ENCODE assay signal across 8 cellular contexts in genomic region chr12:6199531-6200265, GRCh38. TPM values are rescaled to one million over a fixed set of nuclear protein-coding genes. Genes with fewer than 3 reads are reported as not detected.
DNase-seq lines count a peak whose midpoint lies in the region; ATAC-seq, FAIRE-seq and TF ChIP-seq lines count a peak whose summit lies in the region.

No MANE protein-coding gene starts in this region.

- no peak overlapping the region for H3K9ac ChIP-seq in neural cell (ENCODE audit: low read length)

- TF ChIP-seq POLR2A in Peyer's patch (IDR thresholded peaks at IDR 0.05) (no peak), GM12892 (IDR thresholded peaks at IDR 0.05; ENCODE audit: low read depth, low read length) (no peak)

- H2AFZ ChIP-seq in neural cell (ENCODE audit: low read depth, low read length), result no peak overlapping the region

- TF ChIP-seq RAD21 in neural cell (conservative IDR thresholded peaks at IDR 0.05), result no peak

- no peaks in the 10 kb centered on the region for H3K79me2 ChIP-seq in neural cell (replicated peaks; ENCODE audit: insufficient read depth, low read length)

- H3K27ac ChIP-seq in Peyer's patch, result peak overlapping the region; percentile 55 to 97 (median 84)
- H3K27ac ChIP-seq in esophagus (ENCODE audit: low read depth in 2 of 2, low read length in 1 of 2), result peak overlapping the region; percentile 94 to 97
- H3K27ac ChIP-seq in neural cell (ENCODE audit: low read length), result no peak overlapping the region

- FAIRE-seq in GM12892 (lab: Jason Lieb, UNC), result no peak

- WGBS in esophagus, 2 donors, result 4 to 7% methylated on average over 42 of the region's 44 CpGs

- DNase-seq in ELR (ENCODE audit: low read depth), result peak; percentile 48
- peak in 2 of 3 donors; percentile 67 to 73 for DNase-seq in Peyer's patch
- no peak for DNase-seq in NCI-H2081 treated with DMSO at 0.1 percent for 48 hours (lab: John Stamatoyannopoulos, UW)
- no peak for DNase-seq in GM12892 (ENCODE audit: insufficient read length)

- H3K4me1 ChIP-seq in Peyer's patch, result peaks cover 0 to 37% (median 5%) of the 10 kb centered on the region in 4 donors
- H3K4me1 ChIP-seq in esophagus (ENCODE audit: control insufficient read depth in 2 of 2, insufficient read depth in 2 of 2, low read length in 1 of 2), result peaks cover 7 to 29% of the 10 kb centered on the region in 2 donors

- ATAC-seq in GM21737 (IDR thresholded peaks at IDR 0.05; ENCODE audit: unreplicated experiment) (no peak), HG02852 (IDR thresholded peaks at IDR 0.05; ENCODE audit: unreplicated experiment) (no peak)

- H3K9me3 ChIP-seq in Peyer's patch (no peaks in the 10 kb centered on the region), esophagus (ENCODE audit: control insufficient read depth in 2 of 2, insufficient read depth in 1 of 2, low read depth in 1 of 2, low read length in 1 of 2) (no peaks in the 10 kb centered on the region), neural cell (ENCODE audit: low read length) (no peaks in the 10 kb centered on the region)

- H3K27me3 ChIP-seq in Peyer's patch, result no peaks in the 10 kb centered on the region
- H3K27me3 ChIP-seq in esophagus (ENCODE audit: control insufficient read depth in 1 of 2, insufficient read depth in 2 of 2, low read length in 2 of 2), result no peaks in the 10 kb centered on the region
- peaks cover 51% of the 10 kb centered on the region for H3K27me3 ChIP-seq in neural cell (ENCODE audit: insufficient read depth, low read depth, low read length)

- H3K4me2 ChIP-seq in neural cell (ENCODE audit: low read length), result no peak overlapping the region

- H3K36me3 ChIP-seq in Peyer's patch, result no peaks in the 10 kb centered on the region
- peaks cover 0 to 9% of the 10 kb centered on the region in 2 donors for H3K36me3 ChIP-seq in esophagus (ENCODE audit: control insufficient read depth in 2 of 2, insufficient read depth in 2 of 2, low read length in 1 of 2)
- no peaks in the 10 kb centered on the region for H3K36me3 ChIP-seq in neural cell (ENCODE audit: insufficient read depth, low read length)

- no peaks in the 10 kb centered on the region for H4K20me1 ChIP-seq in neural cell (ENCODE audit: insufficient read depth)

- no peaks in the 10 kb centered on the region for H3F3A ChIP-seq in neural cell (ENCODE audit: insufficient read depth, low read length, poor library complexity, severe bottlenecking)

- no peaks in the 10 kb centered on the region for H3K9me2 ChIP-seq in neural cell (ENCODE audit: insufficient read depth, low read length)

- no peak for TF ChIP-seq CTCF in Peyer's patch (IDR thresholded peaks at IDR 0.05)
- no peak for TF ChIP-seq CTCF in neural cell (IDR thresholded peaks at IDR 0.05; ENCODE audit: poor library complexity, severe bottlenecking)

- H3K4me3 ChIP-seq in Peyer's patch (peak overlapping the region; percentile 57 to 97 (median 78)), esophagus (ENCODE audit: low read depth in 1 of 2, low read length in 2 of 2) (peak overlapping the region; percentile 44 to 87), neural cell (ENCODE audit: low read length) (peak overlapping the region; percentile 64)

- TF ChIP-seq EP300 in neural cell (conservative IDR thresholded peaks at IDR 0.05; ENCODE audit: poor library complexity, severe bottlenecking), result no peak

TF ChIP-seq in neural cell, 6 proteins besides CTCF, POLR2A, EP300 and RAD21:
- TF ChIP-seq TAF1 (IDR thresholded peaks at IDR 0.05; ENCODE audit: low read depth), result no peak
- TF ChIP-seq REST (IDR thresholded peaks at IDR 0.05; ENCODE audit: borderline replicate concordance), result no peak
- TF ChIP-seq MXI1 (conservative IDR thresholded peaks at IDR 0.05; ENCODE audit: poor library complexity, severe bottlenecking), result no peak
- no peak for TF ChIP-seq SMC3 (conservative IDR thresholded peaks at IDR 0.05; ENCODE audit: poor library complexity)
- no peak for TF ChIP-seq EZH2 (IDR thresholded peaks at IDR 0.05; ENCODE audit: borderline replicate concordance, insufficient read depth, low read length, poor library complexity, severe bottlenecking)
- no peak for TF ChIP-seq POLR2AphosphoS5 (IDR thresholded peaks at IDR 0.05)
TF ChIP-seq in neural cell: peak in this region for 0.

RNA-seq across cellular contexts. Expression of gene CD9, which starts 0.5 kb away (rescaled TPM):
- total RNA-seq in Peyer's patch, result 100 to 1,000 TPM in 3 of 4 donors, 10 to 100 TPM in 1; 31.4 to 176 (median 141) TPM
- polyA plus RNA-seq in esophagus (100 to 1,000 TPM; 467 to 898 TPM), neural cell (0.46 TPM in 1 of 2 replicates, not detected in the other)
- polyA minus RNA-seq in neural cell, result not detected in 2 replicates
- 12.4 TPM for polyA plus RNA-seq in GM12892 (2012; ENCODE audit: missing spikeins)

Comparison
In these comparisons a context has a peak if more than half of its experiments do, and no peak if none do; other contexts are left out.
1. DNase-seq: peak in ELR (single experiment) and Peyer's patch (2 of 3); none in NCI-H2081 treated with DMSO at 0.1 percent for 48 hours (single experiment) and GM12892 (single experiment).
2. RNA of gene CD9, which starts 0.5 kb away (polyA plus RNA-seq): 467 to 898 TPM in esophagus; 0.46 TPM in neural cell; every median in the first group is over 100 times any median in the second.
3. Peak in every context shown above with its lines, with median percentiles within 50 percentile points of each other: H3K4me3 ChIP-seq.